In the genomic region with DNA sequence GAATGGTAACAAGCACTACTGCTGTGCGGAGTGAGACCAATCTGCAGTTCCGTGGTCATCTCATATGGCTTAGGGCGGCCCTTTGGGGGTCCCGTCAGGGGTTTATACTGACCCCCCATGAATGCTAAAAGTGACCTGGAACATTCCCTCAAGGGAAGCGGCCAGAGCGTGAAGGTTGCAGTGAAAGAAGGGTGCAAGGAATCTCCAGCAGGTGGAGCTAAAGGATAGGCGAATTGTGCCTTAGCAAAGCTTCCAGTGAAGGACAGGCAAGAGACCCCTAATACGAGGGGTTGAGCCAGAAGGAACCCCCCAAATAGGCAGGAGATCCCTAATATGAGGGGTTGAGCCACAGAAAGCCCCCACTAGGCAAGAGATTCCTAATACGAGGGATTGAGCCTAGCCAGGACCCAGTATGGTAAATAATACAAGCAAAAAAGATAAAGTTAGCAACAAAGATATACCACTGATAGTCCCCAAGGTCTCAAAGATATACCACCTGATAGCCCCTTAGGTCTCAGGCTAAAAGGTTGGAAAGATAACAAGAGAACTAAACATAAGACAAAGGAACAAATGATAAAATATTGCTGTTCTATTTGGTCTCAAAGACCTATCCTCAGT, we compare ENCODE assay signal across 9 cellular contexts. TPM values are rescaled to one million over a fixed set of nuclear protein-coding genes. Genes with fewer than 3 reads are reported as not detected.
DNase-seq lines count a peak whose midpoint lies in the region; ATAC-seq, FAIRE-seq and TF ChIP-seq lines count a peak whose summit lies in the region.
"Had no signal": no experiment of that assay in that cellular context is flagged by ENCODE, and none has a peak within 500 bp of the region (broad histone marks: within the 10 kb centered on the region; RNA-seq: fewer than 3 reads in every experiment).

No MANE protein-coding gene starts in this region.

- ATAC-seq in HG02938 (IDR thresholded peaks at IDR 0.05; ENCODE audit: unreplicated experiment) (no peak), HG02852 (IDR thresholded peaks at IDR 0.05; ENCODE audit: unreplicated experiment) (no peak)

- DNase-seq in Calu3 (peak; percentile 69), HTR-8/SVneo (ENCODE audit: insufficient read length, low spot score) (peak; percentile 72), PC-9 (peak; percentile 44 to 53), glomerular endothelial cell (ENCODE audit: extremely low read depth, low read depth, low spot score) (peak; percentile 47), progenitor cell of endocrine pancreas (ENCODE audit: low spot score, unreplicated experiment) (peak; percentile 44)
- peak; percentile 23 for DNase-seq in activated gamma-delta T cell treated with anti-CD3 and anti-CD28 coated beads, Interleukin-2, amount 50 U/mL, for 16 hours (ENCODE audit: low read depth)

- H3K4me3 Mint-ChIP-seq in Calu3 (ENCODE audit: low read depth, unreplicated experiment) (no peak overlapping the region), progenitor cell of endocrine pancreas (ENCODE audit: low read depth) (peak overlapping the region; percentile 67)

- no peaks in the 10 kb centered on the region for H3K27me3 Mint-ChIP-seq in Calu3 (ENCODE audit: unreplicated experiment)
- H3K27me3 Mint-ChIP-seq in progenitor cell of endocrine pancreas, result no peaks in the 10 kb centered on the region

- BruUV-seq in Calu3 (replicated peaks; lab: Mats Ljungman, UMichigan), result no TSS peak
- no TSS peak for BruUV-seq in PC-9 (replicated peaks; lab: Mats Ljungman, UMichigan)

- peaks cover 19% of the 10 kb centered on the region for H3K4me1 ChIP-seq in PC-9 (replicated peaks; ENCODE audit: insufficient read depth)

- H3K27ac Mint-ChIP-seq in Calu3 (ENCODE audit: unreplicated experiment), result no peak overlapping the region
- peak overlapping the region; percentile 90 for H3K27ac Mint-ChIP-seq in progenitor cell of endocrine pancreas

- no peak overlapping the region for H3K4me2 ChIP-seq in PC-9

- CTCF ChIA-PET in Calu3 (lab: Charles Lee) (interaction anchor here (0.8 to 3.0 kb wide), 7 partner anchors 79 to 275 kb away, joined by 3 to 83 read pairs (median 6); partner anchors contain the start of genes CCDC51 and TMA7), PC-9 (lab: Charles Lee) (interaction anchor here (0.6 to 4.4 kb wide), 6 partner anchors 124 to 466 kb away, joined by 3 to 50 read pairs (median 4); no protein-coding TSS in a partner anchor)

- H3K9me3 Mint-ChIP-seq in Calu3 (ENCODE audit: low read depth, unreplicated experiment), result no peaks in the 10 kb centered on the region
- H3K9me3 Mint-ChIP-seq in progenitor cell of endocrine pancreas (ENCODE audit: low read depth), result no peaks in the 10 kb centered on the region

- FAIRE-seq in HTR-8/SVneo (lab: Jason Lieb, UNC), result peak; percentile 65

- no peaks in the 10 kb centered on the region for H3K36me3 ChIP-seq in PC-9 (ENCODE audit: low read depth)

- no peak overlapping the region for H3K4me3 ChIP-seq in PC-9

- peaks cover 3% of the 10 kb centered on the region for H3K36me3 Mint-ChIP-seq in Calu3 (ENCODE audit: insufficient read depth, unreplicated experiment)
- peaks cover 30% of the 10 kb centered on the region for H3K36me3 Mint-ChIP-seq in progenitor cell of endocrine pancreas (ENCODE audit: insufficient read depth)

- no peaks in the 10 kb centered on the region for H3K9me2 ChIP-seq in PC-9 (ENCODE audit: insufficient read depth)

- intact Hi-C loops in Calu3 (cut with micrococcal nuclease; ENCODE audit: unreplicated experiment), result loop anchor here (1.0 to 10.0 kb wide), 3 partner anchors 111 to 275 kb away; no protein-coding TSS in a partner anchor
- intact Hi-C loops in PC-9 (cut with micrococcal nuclease; ENCODE audit: unreplicated experiment), result loop anchor here (1.0 kb wide), 2 partner anchors 79 to 163 kb away; no protein-coding TSS in a partner anchor

- POLR2A ChIA-PET in PC-9 (lab: Charles Lee; ENCODE audit: unreplicated experiment), result interaction anchor here (0.6 to 0.7 kb wide), 4 partner anchors 17 to 670 kb away, joined by 3 to 6 read pairs (median 4); partner anchors contain the start of gene ZNF589

- H3K9me3 ChIP-seq in PC-9 (ENCODE audit: insufficient read depth, low read depth), result no peaks in the 10 kb centered on the region

- H3K79me2 ChIP-seq in PC-9 (ENCODE audit: low read depth), result no peaks in the 10 kb centered on the region

- no peak overlapping the region for H2AFZ ChIP-seq in PC-9

- peaks cover 33% of the 10 kb centered on the region for H3K4me1 Mint-ChIP-seq in Calu3 (ENCODE audit: low read depth, unreplicated experiment)
- peaks cover 38% of the 10 kb centered on the region for H3K4me1 Mint-ChIP-seq in progenitor cell of endocrine pancreas (ENCODE audit: low read depth)

- H3K27ac ChIP-seq in PC-9, result no peak overlapping the region

- H3K27me3 ChIP-seq in PC-9 (ENCODE audit: insufficient read depth, low read depth), result no peaks in the 10 kb centered on the region

- peak; percentile 64 for TF ChIP-seq CTCF in Calu3 (IDR thresholded peaks at IDR 0.05; ENCODE audit: unreplicated experiment)
- peak; percentile 81 for TF ChIP-seq CTCF in PC-9 (conservative IDR thresholded peaks at IDR 0.05)
- peak; percentile 81 for TF ChIP-seq CTCF in progenitor cell of endocrine pancreas (IDR thresholded peaks at IDR 0.05; ENCODE audit: unreplicated experiment)

- H4K20me1 ChIP-seq in PC-9 (ENCODE audit: insufficient read depth), result no peaks in the 10 kb centered on the region

- peaks cover 7% of the 10 kb centered on the region; the same call in 1 of the 2 replicates for H3F3A ChIP-seq in PC-9 (ENCODE audit: insufficient read depth, low read depth)

RNA-seq across cellular contexts. Expression of gene NME6, which starts 27.5 kb away (rescaled TPM):
- 28.2 and 30.2 TPM in 2 replicates for total RNA-seq in Calu3 (2022)
- 38.3 and 42.8 TPM in 2 replicates for total RNA-seq in PC-9 (2021)
- total RNA-seq in glomerular endothelial cell, result 22.3 and 22.9 TPM in 2 replicates
- total RNA-seq in progenitor cell of endocrine pancreas, result 34.8 and 35.5 TPM in 2 replicates

RNA-seq across cellular contexts. Expression of gene ZNF589, which starts 32.8 kb away (rescaled TPM):
- total RNA-seq in Calu3 (2022) (8.0 and 8.3 TPM in 2 replicates), PC-9 (2021) (11.1 and 11.7 TPM in 2 replicates), glomerular endothelial cell (2.2 and 4.7 TPM in 2 replicates), progenitor cell of endocrine pancreas (28.5 and 30.4 TPM in 2 replicates)

RNA-seq across cellular contexts. Expression of gene CAMP, which starts 50.4 kb away (rescaled TPM):
- total RNA-seq in Calu3 (2022) (not detected in 2 replicates), PC-9 (2021) (not detected in 2 replicates), glomerular endothelial cell (not detected in 2 replicates), progenitor cell of endocrine pancreas (not detected in 2 replicates)
- total RNA-seq: activated CD8-positive, alpha-beta memory T cell treated with anti-CD3 and anti-CD28 coated beads for 36 hours had no signal

RNA-seq across cellular contexts. Expression of gene SPINK8, which starts 59.8 kb away (rescaled TPM):
- total RNA-seq in Calu3 (2022), result not detected in 2 replicates
- total RNA-seq in PC-9 (2021), result not detected in 2 replicates
- total RNA-seq in glomerular endothelial cell, result not detected in 2 replicates
- total RNA-seq in progenitor cell of endocrine pancreas, result not detected in 2 replicates
- total RNA-seq: activated CD8-positive, alpha-beta memory T cell treated with anti-CD3 and anti-CD28 coated beads for 36 hours had no signal
